ENCODE assay signal across 8 cellular contexts in the genomic region with DNA sequence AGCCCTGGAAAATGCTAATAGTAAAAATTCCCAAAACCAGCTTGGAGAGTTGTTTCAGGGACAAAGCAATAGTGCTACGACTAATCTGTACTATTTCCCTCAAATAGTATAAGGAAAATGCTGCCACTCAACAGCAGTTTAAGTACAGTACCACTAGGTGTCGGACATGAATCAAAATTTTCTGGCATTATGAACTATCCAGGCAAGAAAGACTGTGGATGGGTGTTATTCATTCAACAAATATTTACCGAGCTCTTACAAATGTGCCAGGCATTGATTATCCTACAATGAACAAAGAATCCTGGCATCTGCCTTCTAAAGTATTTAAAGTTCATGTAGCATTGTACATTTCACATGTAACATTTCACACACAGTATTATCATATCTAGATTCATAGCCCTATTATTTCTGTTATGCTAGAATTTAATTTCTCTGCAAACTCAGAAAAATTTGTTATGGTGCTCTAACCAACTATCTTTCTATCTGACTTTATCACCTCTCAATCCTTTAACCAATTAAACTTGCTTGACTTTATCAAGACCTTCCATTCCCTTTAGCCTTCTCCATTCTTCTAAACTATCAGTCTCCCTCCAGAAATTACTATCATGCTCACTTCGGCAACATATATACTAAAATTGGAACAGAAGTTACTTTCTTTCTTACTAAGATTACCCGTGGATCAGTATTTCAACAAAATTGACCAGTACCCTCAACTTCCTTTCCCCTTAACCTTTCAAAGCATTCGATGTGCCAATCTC.
DNase-seq lines count a peak whose midpoint lies in the region; ATAC-seq, FAIRE-seq and TF ChIP-seq lines count a peak whose summit lies in the region.

No MANE protein-coding gene starts in this region.

- H3K9me3 ChIP-seq in CD4-positive, alpha-beta T cell (ENCODE audit: control insufficient read depth, low read length): no peaks in the 10 kb centered on the region
- no peaks in the 10 kb centered on the region for H3K9me3 ChIP-seq in ovary

- no peaks in the 10 kb centered on the region for H3K9me3 Mint-ChIP-seq in CD4-positive, alpha-beta T cell

- H3K27ac ChIP-seq in CD4-positive, alpha-beta T cell (ENCODE audit: low read depth, low read length): no peak overlapping the region
- H3K27ac ChIP-seq in ovary: no peak overlapping the region

- WGBS in ovary, 3 donors: 31 to 33% (median 33%) methylated on average over 6 of the region's 6 CpGs
- WGBS in lower leg skin, 2 donors: 38 to 39% methylated on average over 6 of the region's 6 CpGs

- no peaks in the 10 kb centered on the region for H3K27me3 ChIP-seq in CD4-positive, alpha-beta T cell (ENCODE audit: control insufficient read depth, insufficient read depth, low read length)
- H3K27me3 ChIP-seq in ovary: no peaks in the 10 kb centered on the region

- CTCF ChIA-PET in CD4-positive, alpha-beta T cell (lab: Charles Lee): interaction anchor here (0.6 to 1.7 kb wide), 4 partner anchors 25 to 262 kb away, joined by 3 to 5 read pairs (median 4); no protein-coding TSS in a partner anchor

- H3K36me3 Mint-ChIP-seq in CD4-positive, alpha-beta T cell (ENCODE audit: low read depth): no peaks in the 10 kb centered on the region

- intact Hi-C loops in CD4-positive, alpha-beta T cell (cut with DNase I, micrococcal nuclease): loop anchor here (1.0 to 5.0 kb wide), 7 partner anchors 84 to 584 kb away; a partner anchor contains a TSS
- intact Hi-C loops in ovary (cut with DNase I): loop anchor here (5.0 to 10.0 kb wide), 3 partner anchors 342 to 352 kb away; no protein-coding TSS in a partner anchor
- intact Hi-C loops in lower leg skin (cut with DNase I; ENCODE audit: low total_unique reads): loop anchor here (10.0 kb wide), 1 partner anchor 442 kb away; no protein-coding TSS in a partner anchor

- TF ChIP-seq POLR2A in ovary (IDR thresholded peaks at IDR 0.05) (no peak), lower leg skin (IDR thresholded peaks at IDR 0.05) (no peak)

- TF ChIP-seq CTCF in CD4-positive, alpha-beta T cell (IDR thresholded peaks at IDR 0.05): peak; percentile 93
- TF ChIP-seq CTCF in fibroblast of villous mesenchyme (IDR thresholded peaks at IDR 0.05; ENCODE audit: insufficient read depth, low read depth, low read length) (peak; percentile 79), ovary (IDR thresholded peaks at IDR 0.05) (peak; percentile 32 to 70 (median 63)), lower leg skin (IDR thresholded peaks at IDR 0.05) (peak in 1 of 3 donors; percentile 47)

- no peak for TF ChIP-seq EP300 in ovary (IDR thresholded peaks at IDR 0.05)

- no peak overlapping the region for H3K27ac Mint-ChIP-seq in CD4-positive, alpha-beta T cell

- POLR2A ChIA-PET in CD4-positive, alpha-beta T cell (lab: Charles Lee): interaction anchor here (2.1 kb wide), 1 partner anchor 21 kb away, joined by 6 read pairs; no protein-coding TSS in a partner anchor

- DNase-seq in CD4-positive, alpha-beta T cell: no peak
- peak; percentile 92 for DNase-seq in NCI-H146 treated with DMSO at 0.1 percent for 48 hours (lab: John Stamatoyannopoulos, UW; ENCODE audit: unreplicated experiment)
- DNase-seq in fibroblast of villous mesenchyme (ENCODE audit: low read depth): peak; percentile 86
- no peak for DNase-seq in ovary
- DNase-seq in lower leg skin (ENCODE audit: low spot score in 2 of 2): no peak

- peak; percentile 92 for ATAC-seq in CD4-positive, alpha-beta T cell (ENCODE audit: poor library complexity)
- ATAC-seq in GM18861 (IDR thresholded peaks at IDR 0.05; ENCODE audit: unreplicated experiment) (peak; percentile 81), HG02973 (IDR thresholded peaks at IDR 0.05; ENCODE audit: unreplicated experiment) (peak; percentile 81)

- H3K4me3 ChIP-seq in fibroblast of villous mesenchyme (ENCODE audit: low read depth, low read length): no peak overlapping the region
- H3K4me3 ChIP-seq in ovary: no peak overlapping the region
- H3K4me3 ChIP-seq in lower leg skin (ENCODE audit: low read depth, poor library complexity, severe bottlenecking): no peak overlapping the region

- no peaks in the 10 kb centered on the region for H3K27me3 Mint-ChIP-seq in CD4-positive, alpha-beta T cell

- FAIRE-seq in TTC549 (lab: Jason Lieb, UNC): peak; percentile 87

- H3K4me1 ChIP-seq in ovary (ENCODE audit: insufficient read depth): peaks cover 2% of the 10 kb centered on the region

- H3K4me3 Mint-ChIP-seq in CD4-positive, alpha-beta T cell: no peak overlapping the region

- no peaks in the 10 kb centered on the region for H3K4me1 Mint-ChIP-seq in CD4-positive, alpha-beta T cell (ENCODE audit: low read depth)

- H3K36me3 ChIP-seq in ovary: no peaks in the 10 kb centered on the region

Comparison
In these comparisons a context has a peak if more than half of its experiments do, and no peak if none do; other contexts are left out.
1. DNase-seq: peak in NCI-H146 treated with DMSO at 0.1 percent for 48 hours (single experiment) and fibroblast of villous mesenchyme (single experiment); none in CD4-positive, alpha-beta T cell (0 of 10), ovary (0 of 5) and lower leg skin (0 of 2).
2. Peak in every context shown above with its lines, with median percentiles within 50 percentile points of each other: ATAC-seq.